Comparison of ENCODE assay signal across 1 cellular context in the genomic region with DNA sequence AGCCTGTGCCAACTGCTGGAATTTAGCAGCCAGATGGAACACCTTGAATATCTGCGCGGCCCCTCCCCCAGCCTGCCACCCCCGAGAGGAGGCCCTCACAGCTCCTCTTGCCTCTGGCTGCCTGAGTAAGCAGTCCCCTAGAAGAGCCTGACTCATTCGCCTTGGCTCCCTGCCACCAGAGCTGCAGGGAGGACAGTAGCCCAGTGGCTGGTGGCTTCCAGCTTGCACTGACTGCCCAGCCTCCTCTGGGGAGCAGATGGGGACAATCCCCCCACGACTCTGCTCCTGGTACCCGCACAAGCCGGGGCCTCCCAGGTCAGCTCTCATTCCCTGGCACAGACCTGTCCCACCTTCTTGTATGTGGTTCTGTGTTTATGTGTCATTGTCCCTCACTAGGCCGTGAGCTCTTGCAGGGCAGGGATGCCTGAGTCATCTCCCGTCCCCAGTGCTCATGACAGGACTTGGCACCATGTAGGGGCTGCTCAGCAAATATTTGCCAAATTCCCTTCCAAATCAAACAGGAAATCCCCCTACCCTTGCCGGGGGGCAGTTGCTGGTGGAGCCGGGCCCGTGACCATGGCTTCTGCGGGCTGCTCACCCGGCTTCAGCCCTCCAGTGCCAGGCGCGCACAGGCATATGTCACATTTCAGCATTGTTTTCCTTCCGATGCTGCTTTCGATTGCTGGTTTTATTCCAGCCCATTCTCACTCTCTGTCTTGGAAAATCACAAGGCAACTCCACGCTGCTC.
TF ChIP-seq lines count a peak whose summit lies in the region.

No MANE protein-coding gene starts in this region.

TF ChIP-seq in HEK293, 187 proteins besides CTCF, POLR2A, EP300 and RAD21 (continued from another document and continues in another):
- peak; percentile 74 for TF ChIP-seq INSM2 (tag by site-specific recombination; IDR thresholded peaks at IDR 0.05)
- peak; percentile 26; the same call in 1 of the 2 replicates for TF ChIP-seq PRDM1 (tag by site-specific recombination; IDR thresholded peaks at IDR 0.05)
- peak; percentile 74; the same call in 1 of the 2 replicates for TF ChIP-seq KLF17 (tag by site-specific recombination; IDR thresholded peaks at IDR 0.05)
- TF ChIP-seq ZIC2 (tag by site-specific recombination; IDR thresholded peaks at IDR 0.05): peak; percentile 88
- peak; percentile 32; the same call in 1 of the 2 replicates for TF ChIP-seq ZBTB10 (tag by site-specific recombination; IDR thresholded peaks at IDR 0.05)
- peak; percentile 87 for TF ChIP-seq ZBTB48 (tag by site-specific recombination; IDR thresholded peaks at IDR 0.05)
- peak; percentile 79; the same call in 1 of the 2 replicates for TF ChIP-seq ZNF639 (tag by site-specific recombination; IDR thresholded peaks at IDR 0.05)
- TF ChIP-seq, protein P1, sequence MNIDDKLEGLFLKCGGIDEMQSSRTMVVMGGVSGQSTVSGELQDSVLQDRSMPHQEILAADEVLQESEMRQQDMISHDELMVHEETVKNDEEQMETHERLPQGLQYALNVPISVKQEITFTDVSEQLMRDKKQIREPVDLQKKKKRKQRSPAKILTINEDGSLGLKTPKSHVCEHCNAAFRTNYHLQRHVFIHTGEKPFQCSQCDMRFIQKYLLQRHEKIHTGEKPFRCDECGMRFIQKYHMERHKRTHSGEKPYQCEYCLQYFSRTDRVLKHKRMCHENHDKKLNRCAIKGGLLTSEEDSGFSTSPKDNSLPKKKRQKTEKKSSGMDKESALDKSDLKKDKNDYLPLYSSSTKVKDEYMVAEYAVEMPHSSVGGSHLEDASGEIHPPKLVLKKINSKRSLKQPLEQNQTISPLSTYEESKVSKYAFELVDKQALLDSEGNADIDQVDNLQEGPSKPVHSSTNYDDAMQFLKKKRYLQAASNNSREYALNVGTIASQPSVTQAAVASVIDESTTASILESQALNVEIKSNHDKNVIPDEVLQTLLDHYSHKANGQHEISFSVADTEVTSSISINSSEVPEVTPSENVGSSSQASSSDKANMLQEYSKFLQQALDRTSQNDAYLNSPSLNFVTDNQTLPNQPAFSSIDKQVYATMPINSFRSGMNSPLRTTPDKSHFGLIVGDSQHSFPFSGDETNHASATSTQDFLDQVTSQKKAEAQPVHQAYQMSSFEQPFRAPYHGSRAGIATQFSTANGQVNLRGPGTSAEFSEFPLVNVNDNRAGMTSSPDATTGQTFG (tag by site-specific recombination; IDR thresholded peaks at IDR 0.05; ENCODE audit: borderline replicate concordance): no peak
- peak; percentile 95 for TF ChIP-seq HIC1 (tag by site-specific recombination; IDR thresholded peaks at IDR 0.05)
- no peak for TF ChIP-seq KLF9 (tag by site-specific recombination; IDR thresholded peaks at IDR 0.05; ENCODE audit: low read depth)
- peak; percentile 80 for TF ChIP-seq ZEB2 (tag by site-specific recombination; IDR thresholded peaks at IDR 0.05)
- TF ChIP-seq ZNF174 (tag by site-specific recombination; IDR thresholded peaks at IDR 0.05): no peak
- 0 out of 2 replicates have a peak, but pooled peaks have one; percentile 17 for TF ChIP-seq ZNF366 (tag by site-specific recombination; conservative IDR thresholded peaks at IDR 0.05)
- TF ChIP-seq SCRT1 (tag by site-specific recombination; IDR thresholded peaks at IDR 0.05; ENCODE audit: borderline replicate concordance): no peak
- peak; percentile 85 for TF ChIP-seq SP7 (tag by site-specific recombination; IDR thresholded peaks at IDR 0.05)
- TF ChIP-seq ZNF561 (tag by site-specific recombination; IDR thresholded peaks at IDR 0.05; ENCODE audit: borderline replicate concordance): 0 out of 2 replicates have a peak, but pooled peaks have one; percentile 51
- TF ChIP-seq ZNF391 (tag by site-specific recombination; IDR thresholded peaks at IDR 0.05; ENCODE audit: borderline replicate concordance, low read depth): no peak
- TF ChIP-seq ZNF664 (tag by site-specific recombination; IDR thresholded peaks at IDR 0.05): no peak
- peak; percentile 34; the same call in 1 of the 2 replicates for TF ChIP-seq ZNF324 (tag by site-specific recombination; IDR thresholded peaks at IDR 0.05)
- TF ChIP-seq, protein P2, sequence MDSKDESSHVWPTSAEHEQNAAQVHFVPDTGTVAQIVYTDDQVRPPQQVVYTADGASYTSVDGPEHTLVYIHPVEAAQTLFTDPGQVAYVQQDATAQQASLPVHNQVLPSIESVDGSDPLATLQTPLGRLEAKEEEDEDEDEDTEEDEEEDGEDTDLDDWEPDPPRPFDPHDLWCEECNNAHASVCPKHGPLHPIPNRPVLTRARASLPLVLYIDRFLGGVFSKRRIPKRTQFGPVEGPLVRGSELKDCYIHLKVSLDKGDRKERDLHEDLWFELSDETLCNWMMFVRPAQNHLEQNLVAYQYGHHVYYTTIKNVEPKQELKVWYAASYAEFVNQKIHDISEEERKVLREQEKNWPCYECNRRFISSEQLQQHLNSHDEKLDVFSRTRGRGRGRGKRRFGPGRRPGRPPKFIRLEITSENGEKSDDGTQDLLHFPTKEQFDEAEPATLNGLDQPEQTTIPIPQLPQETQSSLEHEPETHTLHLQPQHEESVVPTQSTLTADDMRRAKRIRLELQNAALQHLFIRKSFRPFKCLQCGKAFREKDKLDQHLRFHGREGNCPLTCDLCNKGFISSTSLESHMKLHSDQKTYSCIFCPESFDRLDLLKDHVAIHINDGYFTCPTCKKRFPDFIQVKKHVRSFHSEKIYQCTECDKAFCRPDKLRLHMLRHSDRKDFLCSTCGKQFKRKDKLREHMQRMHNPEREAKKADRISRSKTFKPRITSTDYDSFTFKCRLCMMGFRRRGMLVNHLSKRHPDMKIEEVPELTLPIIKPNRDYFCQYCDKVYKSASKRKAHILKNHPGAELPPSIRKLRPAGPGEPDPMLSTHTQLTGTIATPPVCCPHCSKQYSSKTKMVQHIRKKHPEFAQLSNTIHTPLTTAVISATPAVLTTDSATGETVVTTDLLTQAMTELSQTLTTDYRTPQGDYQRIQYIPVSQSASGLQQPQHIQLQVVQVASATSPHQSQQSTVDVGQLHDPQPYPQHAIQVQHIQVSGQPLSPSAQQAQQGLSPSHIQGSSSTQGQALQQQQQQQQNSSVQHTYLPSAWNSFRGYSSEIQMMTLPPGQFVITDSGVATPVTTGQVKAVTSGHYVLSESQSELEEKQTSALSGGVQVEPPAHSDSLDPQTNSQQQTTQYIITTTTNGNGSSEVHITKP (tag by site-specific recombination; IDR thresholded peaks at IDR 0.05): peak; percentile 58
- no peak for TF ChIP-seq ZNF274 (IDR thresholded peaks at IDR 0.05; ENCODE audit: low read length)
- TF ChIP-seq ZNF274 (tag by site-specific recombination; IDR thresholded peaks at IDR 0.05; ENCODE audit: borderline replicate concordance): no peak
- TF ChIP-seq ZNF707 (tag by site-specific recombination; IDR thresholded peaks at IDR 0.05): no peak
- TF ChIP-seq MZF1 (tag by site-specific recombination; IDR thresholded peaks at IDR 0.05; ENCODE audit: borderline replicate concordance): peak; percentile 22; the same call in 1 of the 2 replicates
- peak; percentile 76 for TF ChIP-seq ZNF184 (tag by site-specific recombination; IDR thresholded peaks at IDR 0.05)
- peak; percentile 41 for TF ChIP-seq ZFHX2 (tag by site-specific recombination; conservative IDR thresholded peaks at IDR 0.05)
- peak; percentile 80; the same call in 1 of the 2 replicates for TF ChIP-seq ZNF660 (tag by site-specific recombination; IDR thresholded peaks at IDR 0.05)
- TF ChIP-seq ZNF558 (tag by site-specific recombination; IDR thresholded peaks at IDR 0.05): no peak
- TF ChIP-seq, protein P3, sequence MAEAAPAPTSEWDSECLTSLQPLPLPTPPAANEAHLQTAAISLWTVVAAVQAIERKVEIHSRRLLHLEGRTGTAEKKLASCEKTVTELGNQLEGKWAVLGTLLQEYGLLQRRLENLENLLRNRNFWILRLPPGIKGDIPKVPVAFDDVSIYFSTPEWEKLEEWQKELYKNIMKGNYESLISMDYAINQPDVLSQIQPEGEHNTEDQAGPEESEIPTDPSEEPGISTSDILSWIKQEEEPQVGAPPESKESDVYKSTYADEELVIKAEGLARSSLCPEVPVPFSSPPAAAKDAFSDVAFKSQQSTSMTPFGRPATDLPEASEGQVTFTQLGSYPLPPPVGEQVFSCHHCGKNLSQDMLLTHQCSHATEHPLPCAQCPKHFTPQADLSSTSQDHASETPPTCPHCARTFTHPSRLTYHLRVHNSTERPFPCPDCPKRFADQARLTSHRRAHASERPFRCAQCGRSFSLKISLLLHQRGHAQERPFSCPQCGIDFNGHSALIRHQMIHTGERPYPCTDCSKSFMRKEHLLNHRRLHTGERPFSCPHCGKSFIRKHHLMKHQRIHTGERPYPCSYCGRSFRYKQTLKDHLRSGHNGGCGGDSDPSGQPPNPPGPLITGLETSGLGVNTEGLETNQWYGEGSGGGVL (tag by site-specific recombination; IDR thresholded peaks at IDR 0.05): peak; percentile 81
- no peak for TF ChIP-seq ZNF501 (tag by site-specific recombination; IDR thresholded peaks at IDR 0.05)
- TF ChIP-seq ZNF600 (tag by site-specific recombination; IDR thresholded peaks at IDR 0.05): peak; percentile 89
- peak; percentile 99 for TF ChIP-seq OSR2 (tag by site-specific recombination; IDR thresholded peaks at IDR 0.05)
- TF ChIP-seq SP3 (tag by site-specific recombination; IDR thresholded peaks at IDR 0.05): 0 out of 2 replicates have a peak, but pooled peaks have one; percentile 16
- no peak for TF ChIP-seq ZNF785 (tag by site-specific recombination; IDR thresholded peaks at IDR 0.05)
- peak; percentile 69 for TF ChIP-seq WT1 (tag by site-specific recombination; IDR thresholded peaks at IDR 0.05)
